In genomic region chr5:123460296-123460729, GRCh38 we compare ENCODE assay signal across 1 cellular context.
TF ChIP-seq lines count a peak whose summit lies in the region.

No MANE protein-coding gene starts in this region.

TF ChIP-seq in K562, 482 proteins besides CTCF, POLR2A, EP300 and RAD21 (continued from another document and continues in another):
- no peak for TF ChIP-seq SREBF1 (IDR thresholded peaks at IDR 0.05; ENCODE audit: borderline replicate concordance, low read depth, low read length)
- TF ChIP-seq MLX (CRISPR knock-in tag; conservative IDR thresholded peaks at IDR 0.05): no peak
- TF ChIP-seq MTA1 (IDR thresholded peaks at IDR 0.05; ENCODE audit: borderline replicate concordance): 0 out of 2 replicates have a peak, but pooled peaks have one; percentile 35
- no peak for TF ChIP-seq RBM17 (IDR thresholded peaks at IDR 0.05; ENCODE audit: borderline replicate concordance, low read depth, low read length)
- TF ChIP-seq DIDO1 (tag; IDR thresholded peaks at IDR 0.05; ENCODE audit: low read depth): peak; percentile 67
- TF ChIP-seq ZNF232 (CRISPR knock-in tag; IDR thresholded peaks at IDR 0.05): no peak
- TF ChIP-seq HEY1 (CRISPR knock-in tag; IDR thresholded peaks at IDR 0.05; ENCODE audit: borderline replicate concordance): no peak
- TF ChIP-seq GABPA (tag; conservative IDR thresholded peaks at IDR 0.05; ENCODE audit: low read depth): peak; percentile 34; the same call in 1 of the 2 replicates
- TF ChIP-seq CBFA2T3 (IDR thresholded peaks at IDR 0.05): peak; percentile 34; the same call in 1 of the 2 replicates
- 0 out of 2 replicates have a peak, but pooled peaks have one; percentile 27 for TF ChIP-seq SMARCC2 (IDR thresholded peaks at IDR 0.05; ENCODE audit: low read depth)
- TF ChIP-seq TEAD4 (IDR thresholded peaks at IDR 0.05; ENCODE audit: low read length): peak; percentile 26; the same call in 1 of the 2 replicates
- no peak for TF ChIP-seq TEAD4 (CRISPR knock-in tag; IDR thresholded peaks at IDR 0.05; ENCODE audit: borderline replicate concordance)
- TF ChIP-seq CEBPZ (IDR thresholded peaks at IDR 0.05; ENCODE audit: borderline replicate concordance, low read depth, low read length): no peak
- TF ChIP-seq, protein P1, sequence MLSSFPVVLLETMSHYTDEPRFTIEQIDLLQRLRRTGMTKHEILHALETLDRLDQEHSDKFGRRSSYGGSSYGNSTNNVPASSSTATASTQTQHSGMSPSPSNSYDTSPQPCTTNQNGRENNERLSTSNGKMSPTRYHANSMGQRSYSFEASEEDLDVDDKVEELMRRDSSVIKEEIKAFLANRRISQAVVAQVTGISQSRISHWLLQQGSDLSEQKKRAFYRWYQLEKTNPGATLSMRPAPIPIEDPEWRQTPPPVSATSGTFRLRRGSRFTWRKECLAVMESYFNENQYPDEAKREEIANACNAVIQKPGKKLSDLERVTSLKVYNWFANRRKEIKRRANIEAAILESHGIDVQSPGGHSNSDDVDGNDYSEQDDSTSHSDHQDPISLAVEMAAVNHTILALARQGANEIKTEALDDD (IDR thresholded peaks at IDR 0.05): 0 out of 2 replicates have a peak, but pooled peaks have one; percentile 30
- peak; percentile 61; the same call in 1 of the 2 replicates for TF ChIP-seq SMARCE1 (IDR thresholded peaks at IDR 0.05)
- no peak for TF ChIP-seq FOS (IDR thresholded peaks at IDR 0.05; ENCODE audit: extremely low read depth, insufficient read length)
- TF ChIP-seq L3MBTL2 (IDR thresholded peaks at IDR 0.05): peak; percentile 21; the same call in 1 of the 2 replicates
- TF ChIP-seq LEF1 (IDR thresholded peaks at IDR 0.05): peak; percentile 66
- TF ChIP-seq ATF7 (IDR thresholded peaks at IDR 0.05): 0 out of 2 replicates have a peak, but pooled peaks have one; percentile 24
- 0 out of 2 replicates have a peak, but pooled peaks have one; percentile 26 for TF ChIP-seq EHMT2 (IDR thresholded peaks at IDR 0.05)
- peak; percentile 40; the same call in 1 of the 2 replicates for TF ChIP-seq NCOR1 (IDR thresholded peaks at IDR 0.05)
- peak; percentile 70 for TF ChIP-seq DPF2 (IDR thresholded peaks at IDR 0.05)
- peak; percentile 65 for TF ChIP-seq SMARCA4 (IDR thresholded peaks at IDR 0.05)
- peak; percentile 92 for TF ChIP-seq CREM (IDR thresholded peaks at IDR 0.05; ENCODE audit: low read depth)
- TF ChIP-seq, protein P2, sequence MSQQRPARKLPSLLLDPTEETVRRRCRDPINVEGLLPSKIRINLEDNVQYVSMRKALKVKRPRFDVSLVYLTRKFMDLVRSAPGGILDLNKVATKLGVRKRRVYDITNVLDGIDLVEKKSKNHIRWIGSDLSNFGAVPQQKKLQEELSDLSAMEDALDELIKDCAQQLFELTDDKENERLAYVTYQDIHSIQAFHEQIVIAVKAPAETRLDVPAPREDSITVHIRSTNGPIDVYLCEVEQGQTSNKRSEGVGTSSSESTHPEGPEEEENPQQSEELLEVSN (IDR thresholded peaks at IDR 0.05; ENCODE audit: borderline replicate concordance in 1 of 2, extremely low read depth in 1 of 2, insufficient read depth in 1 of 2, insufficient read length in 1 of 2, low read depth in 1 of 2, low read length in 1 of 2, poor library complexity in 1 of 2, severe bottlenecking in 1 of 2): no peak
- TF ChIP-seq ARID1B (IDR thresholded peaks at IDR 0.05): peak; percentile 59
- peak; percentile 29 for TF ChIP-seq VEZF1 (CRISPR knock-in tag; IDR thresholded peaks at IDR 0.05)
- TF ChIP-seq GTF3C2 (IDR thresholded peaks at IDR 0.05; ENCODE audit: borderline replicate concordance, extremely low read depth, insufficient read length): no peak
- TF ChIP-seq ZBTB2 (IDR thresholded peaks at IDR 0.05): peak; percentile 41; the same call in 1 of the 2 replicates
- no peak for TF ChIP-seq MAZ (CRISPR knock-in tag; conservative IDR thresholded peaks at IDR 0.05 in 1 of 2, IDR thresholded peaks at IDR 0.05 in 1 of 2)
- TF ChIP-seq JUND (IDR thresholded peaks at IDR 0.05; ENCODE audit: borderline replicate concordance, low read depth, low read length): peak; percentile 58; the same call in 1 of the 2 replicates
- peak; percentile 65; the same call in 2 of the 3 replicates for TF ChIP-seq JUND (tag; IDR thresholded peaks at IDR 0.05; ENCODE audit: borderline replicate concordance, low read depth, low read length)
- no peak for TF ChIP-seq ATF1 (CRISPR knock-in tag; IDR thresholded peaks at IDR 0.05)
- peak; percentile 73 for TF ChIP-seq ATF1 (tag; IDR thresholded peaks at IDR 0.05)
- TF ChIP-seq TFAP4 (CRISPR knock-in tag; IDR thresholded peaks at IDR 0.05; ENCODE audit: borderline replicate concordance): no peak
- no peak for TF ChIP-seq SMAD2 (IDR thresholded peaks at IDR 0.05; ENCODE audit: low read depth, low read length)
- no peak for TF ChIP-seq ZFX (CRISPR knock-in tag; IDR thresholded peaks at IDR 0.05)
- TF ChIP-seq ZNF175 (CRISPR knock-in tag; IDR thresholded peaks at IDR 0.05; ENCODE audit: low read depth): peak; percentile 28; the same call in 1 of the 2 replicates
- no peak for TF ChIP-seq CREBBP (IDR thresholded peaks at IDR 0.05; ENCODE audit: low read depth, low read length)
- peak; percentile 93 for TF ChIP-seq FOXK2 (conservative IDR thresholded peaks at IDR 0.05 in 1 of 2, IDR thresholded peaks at IDR 0.05 in 1 of 2; ENCODE audit: low read depth in 2 of 2)
- TF ChIP-seq RNF2 (IDR thresholded peaks at IDR 0.05): 0 out of 2 replicates have a peak, but pooled peaks have one; percentile 14
- no peak for TF ChIP-seq GATA2 (CRISPR knock-in tag; IDR thresholded peaks at IDR 0.05)
- peak; percentile 50 for TF ChIP-seq MYBL2 (IDR thresholded peaks at IDR 0.05; ENCODE audit: low read depth)
- no peak for TF ChIP-seq MYBL2 (CRISPR knock-in tag; IDR thresholded peaks at IDR 0.05; ENCODE audit: borderline replicate concordance)
- TF ChIP-seq, protein P3, sequence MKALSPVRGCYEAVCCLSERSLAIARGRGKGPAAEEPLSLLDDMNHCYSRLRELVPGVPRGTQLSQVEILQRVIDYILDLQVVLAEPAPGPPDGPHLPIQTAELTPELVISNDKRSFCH (CRISPR knock-in tag; IDR thresholded peaks at IDR 0.05): no peak
- TF ChIP-seq, protein P3 (tag; IDR thresholded peaks at IDR 0.05): peak; percentile 54; the same call in 1 of the 2 replicates
- TF ChIP-seq NCOA1 (IDR thresholded peaks at IDR 0.05; ENCODE audit: low read depth): peak; percentile 47; the same call in 1 of the 2 replicates
- no peak for TF ChIP-seq MBD2 (IDR thresholded peaks at IDR 0.05; ENCODE audit: borderline replicate concordance, low read depth)
- TF ChIP-seq ZNF224 (CRISPR knock-in tag; IDR thresholded peaks at IDR 0.05): no peak
- TF ChIP-seq, protein P4, sequence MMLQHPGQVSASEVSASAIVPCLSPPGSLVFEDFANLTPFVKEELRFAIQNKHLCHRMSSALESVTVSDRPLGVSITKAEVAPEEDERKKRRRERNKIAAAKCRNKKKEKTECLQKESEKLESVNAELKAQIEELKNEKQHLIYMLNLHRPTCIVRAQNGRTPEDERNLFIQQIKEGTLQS (IDR thresholded peaks at IDR 0.05): peak; percentile 61
- TF ChIP-seq, protein P4 (CRISPR knock-in tag; conservative IDR thresholded peaks at IDR 0.05): no peak
- peak; percentile 80 for TF ChIP-seq NR2C1 (IDR thresholded peaks at IDR 0.05)
- TF ChIP-seq NR2C1 (tag; IDR thresholded peaks at IDR 0.05): peak; percentile 80
- no peak for TF ChIP-seq SFPQ (IDR thresholded peaks at IDR 0.05; ENCODE audit: low read depth, low read length)
